Comparison of ENCODE assay signal across 20 cellular contexts in genomic region chr7:98230746-98231471, GRCh38. TPM values are rescaled to one million over a fixed set of nuclear protein-coding genes. Genes with fewer than 3 reads are reported as not detected.
"Had no signal": no experiment of that assay in that cellular context is flagged by ENCODE, and none has a peak within 500 bp of the region (broad histone marks: within the 10 kb centered on the region; RNA-seq: fewer than 3 reads in every experiment).

No MANE protein-coding gene starts in this region.

- H3K4me3 ChIP-seq: esophagus squamous epithelium, gastroesophageal sphincter, neural progenitor cell, prostate gland, sigmoid colon, skin epidermis had no signal

- DNase-seq: effector memory CD4-positive, alpha-beta T cell; esophagus squamous epithelium; foreskin fibroblast; glutamatergic neuron; left colon; mammary epithelial cell; occipital lobe; sigmoid colon; stimulated activated CD4-positive, alpha-beta T cell treated with anti-CD3 and anti-CD28 coated beads, Interleukin-2, amount 100 ng/mL, for 24 hours; stimulated activated CD4-positive, alpha-beta T cell treated with anti-CD3 and anti-CD28 coated beads, Interleukin-4, amount 100 ng/mL, for 4 hours; stimulated activated naive B cell treated with anti-CD40 and anti-IgM and Interleukin-4, amounts not matched to agents 10 μg/mL and 1 μg/mL and 100 μg/mL, for 72 hours; trophoblast cell had no signal

- H3K27ac ChIP-seq: esophagus squamous epithelium, gastroesophageal sphincter, neural progenitor cell, parathyroid adenoma, prostate gland, sigmoid colon, skin epidermis had no signal

- H3K4me2 ChIP-seq: neural progenitor cell had no signal

- H3K9me3 ChIP-seq: esophagus squamous epithelium, gastroesophageal sphincter, prostate gland, sigmoid colon had no signal

- H2AFZ ChIP-seq: neural progenitor cell, parathyroid adenoma had no signal

- ATAC-seq: gastroesophageal sphincter; left colon; natural killer cell treated with Interleukin-12 subunit alpha and Interleukin-12 subunit beta and Interleukin-15 and Interleukin-18, amount 100 ng/mL, for 72 hours; stimulated activated naive B cell treated with anti-CD40 and anti-IgM and Interleukin-4, amounts not matched to agents 10 μg/mL and 1 μg/mL and 100 μg/mL, for 72 hours had no signal

- H3K4me1 ChIP-seq: esophagus squamous epithelium, gastroesophageal sphincter, neural progenitor cell, parathyroid adenoma, sigmoid colon had no signal

- H3K9ac ChIP-seq: neural progenitor cell, parathyroid adenoma had no signal

- H3K36me3 ChIP-seq: neural progenitor cell, prostate gland had no signal

- H3K27me3 ChIP-seq: esophagus squamous epithelium, gastroesophageal sphincter, neural progenitor cell, sigmoid colon had no signal

RNA-seq across cellular contexts. Expression of gene BHLHA15, which starts 19.7 kb away (rescaled TPM):
- total RNA-seq: myocyte, sigmoid colon, urinary bladder had no signal
- polyA plus RNA-seq: urinary bladder had no signal
